Comparison of ENCODE assay signal across 28 cellular contexts in the genomic region with DNA sequence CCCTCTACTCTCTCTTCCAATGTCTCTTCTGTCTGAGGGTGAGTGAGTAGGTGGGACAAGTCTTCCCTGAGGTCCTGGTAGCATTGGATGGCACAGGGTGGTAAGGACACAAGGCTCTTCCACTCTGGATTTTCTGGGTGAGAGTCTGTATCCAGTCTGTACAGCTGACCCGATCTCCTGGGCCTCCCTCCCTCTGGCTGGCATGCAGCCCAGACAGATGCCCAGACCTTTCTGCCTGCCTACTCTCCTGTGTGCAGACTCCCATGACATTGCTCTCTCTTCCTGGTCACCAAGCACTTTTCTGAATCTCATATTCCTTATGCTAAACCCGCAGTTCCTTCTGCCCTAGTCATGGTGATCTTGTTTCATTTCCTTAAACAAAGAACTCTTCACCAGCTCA.
DNase-seq lines count a peak whose midpoint lies in the region; ATAC-seq and TF ChIP-seq lines count a peak whose summit lies in the region.
"Had no signal": no experiment of that assay in that cellular context is flagged by ENCODE, and none has a peak within 500 bp of the region (broad histone marks: within the 10 kb centered on the region; RNA-seq: fewer than 3 reads in every experiment).

No MANE protein-coding gene starts in this region.

- DNase-seq in SHP77 treated with DMSO at 0.1 percent for 48 hours (lab: John Stamatoyannopoulos, UW) = peak; percentile 18
- no peak for DNase-seq in SHP77 (lab: John Stamatoyannopoulos, UW)
- peak; percentile 36 for DNase-seq in NCI-H1105 treated with DMSO at 0.1 percent for 48 hours (lab: John Stamatoyannopoulos, UW)
- peak; percentile 37 to 63 for DNase-seq in NCI-H524 (lab: John Stamatoyannopoulos, UW)
- peak; percentile 72 to 79 for DNase-seq in thyroid gland
- DNase-seq in KG1 (lab: John Stamatoyannopoulos, UW) = no peak
- no peak for DNase-seq in islet precursor cell
- DNase-seq: activated CD4-positive, alpha-beta T cell treated with anti-CD3 and anti-CD28 coated beads for 48 hours; activated CD8-positive, alpha-beta memory T cell treated with anti-CD3 and anti-CD28 coated beads for 24 hours; activated T-cell treated with anti-CD3 and anti-CD28 coated beads for 4 hours; AML-193; amniotic stem cell; CD4-positive, alpha-beta T cell; esophagus squamous epithelium; foreskin keratinocyte; head of caudate nucleus; left ventricle myocardium superior; mesendoderm; NCI-H1048; NCI-H226; NK-92 treated with Interleukin-12 subunit alpha and Interleukin-12 subunit beta, amount 100 ng/mL, for 24 hours; pancreas; Right ventricle myocardium superior; T1000 had no signal

- no peak overlapping the region for H3K4me3 ChIP-seq in thyroid gland (replicated peaks in 1 of 3)
- H3K4me3 ChIP-seq: esophagus squamous epithelium, neural progenitor cell, pancreas, skin epidermis, thoracic aorta had no signal

- H3K36me3 ChIP-seq in thyroid gland = no peaks in the 10 kb centered on the region
- H3K36me3 ChIP-seq: esophagus squamous epithelium, neural progenitor cell, pancreas, thoracic aorta had no signal

- H3K4me1 ChIP-seq in thyroid gland = no peaks in the 10 kb centered on the region
- H3K4me1 ChIP-seq: esophagus squamous epithelium, foreskin keratinocyte, neural progenitor cell, pancreas had no signal

- no peak for ATAC-seq in HG03457 (IDR thresholded peaks at IDR 0.05; ENCODE audit: unreplicated experiment)
- ATAC-seq: foreskin keratinocyte, left ventricle myocardium superior had no signal

- intact Hi-C loops in thyroid gland (cut with DNase I) = no loop called here

- H3K9me3 ChIP-seq in thyroid gland = no peaks in the 10 kb centered on the region
- H3K9me3 ChIP-seq: esophagus squamous epithelium, pancreas, thoracic aorta had no signal

- 33 to 34% methylated on average over 2 of the region's 2 CpGs for WGBS in thyroid gland, 2 donors

- no peak for TF ChIP-seq POLR2A in thyroid gland (IDR thresholded peaks at IDR 0.05)

- no peaks in the 10 kb centered on the region for H3K27me3 ChIP-seq in thyroid gland
- H3K27me3 ChIP-seq: foreskin keratinocyte, neural progenitor cell, pancreas had no signal

- no peak for TF ChIP-seq CTCF in thyroid gland (IDR thresholded peaks at IDR 0.05)

- no peak overlapping the region for H3K27ac ChIP-seq in thyroid gland
- H3K27ac ChIP-seq: esophagus squamous epithelium, foreskin keratinocyte, neural progenitor cell, pancreas, skin epidermis, thoracic aorta had no signal

Comparison
In these comparisons a context has a peak if more than half of its experiments do, and no peak if none do; other contexts are left out.
1. DNase-seq: peak in SHP77 treated with DMSO at 0.1 percent for 48 hours (single experiment), NCI-H1105 treated with DMSO at 0.1 percent for 48 hours (single experiment), NCI-H524 (2 of 2) and thyroid gland (2 of 2); none in SHP77 (0 of 2), KG1 (single experiment) and islet precursor cell (single experiment).